In genomic region chr4:1201851-1202525, GRCh38 we compare ENCODE assay signal across 8 cellular contexts. TPM values are rescaled to one million over a fixed set of nuclear protein-coding genes. Genes with fewer than 3 reads are reported as not detected.
DNase-seq lines count a peak whose midpoint lies in the region; ATAC-seq lines count a peak whose summit lies in the region.

No MANE protein-coding gene starts in this region.

- peak overlapping the region; percentile 79 for H3K27ac ChIP-seq in Karpas-422 (ENCODE audit: low read length)

- no peaks in the 10 kb centered on the region for H3K79me2 ChIP-seq in Karpas-422 (ENCODE audit: low read length)

- ATAC-seq in GM19023 (IDR thresholded peaks at IDR 0.05; ENCODE audit: unreplicated experiment): peak; percentile 26

- H3K9me3 ChIP-seq in Karpas-422 (ENCODE audit: low read length): no peaks in the 10 kb centered on the region

- no peaks in the 10 kb centered on the region for H3K27me3 ChIP-seq in Karpas-422 (ENCODE audit: low read length)

- peaks cover 11% of the 10 kb centered on the region; the same call in 1 of the 2 replicates for H3K36me3 ChIP-seq in Karpas-422 (ENCODE audit: insufficient read depth, low read length)

- DNase-seq in Karpas-422 (no peak), activated T-cell treated with anti-CD3 and anti-CD28 coated beads for 4 hours (peak; percentile 49), cardiac septum (ENCODE audit: low spot score) (peak; percentile 78), NCI-H2227 treated with DMSO at 0.1 percent for 48 hours (lab: John Stamatoyannopoulos, UW) (no peak), NCI-H1048 (lab: John Stamatoyannopoulos, UW) (no peak), NCI-H446 treated with DMSO at 0.1 percent for 48 hours (lab: John Stamatoyannopoulos, UW) (no peak)
- DNase-seq in stimulated activated CD4-positive, alpha-beta T cell treated with anti-CD3 and anti-CD28 coated beads, Interleukin-15, amount 100 ng/mL, for 24 hours: peak; percentile 83

- peaks cover 10% of the 10 kb centered on the region; the same call in 1 of the 2 replicates for H4K20me1 ChIP-seq in Karpas-422 (ENCODE audit: insufficient read depth, low read depth, low read length)

- no peak overlapping the region for H3K4me2 ChIP-seq in Karpas-422 (ENCODE audit: low read depth, low read length, poor library complexity, severe bottlenecking)

- peak overlapping the region; percentile 23; the same call in 1 of the 2 replicates for H3K9ac ChIP-seq in Karpas-422 (ENCODE audit: low read length)

- H3K9me2 ChIP-seq in Karpas-422 (replicated peaks; ENCODE audit: insufficient read depth, low read length): no peaks in the 10 kb centered on the region

- intact Hi-C loops in cardiac septum (cut with DNase I): no loop called here

- peaks cover 42% of the 10 kb centered on the region for H3K4me1 ChIP-seq in Karpas-422 (ENCODE audit: low read length)

- no peak overlapping the region for H2AFZ ChIP-seq in Karpas-422 (ENCODE audit: low read length)

- no peak overlapping the region for H3K4me3 ChIP-seq in Karpas-422 (ENCODE audit: low read length)

RNA-seq across cellular contexts. Expression of gene SPON2, which starts 29.6 kb away (rescaled TPM):
- total RNA-seq in Karpas-422 (2014; rRNA removed; shearing (Covaris generic); ENCODE audit: low replicate concordance): 7.4 and 8.9 TPM in 2 replicates
- 19.8 TPM for total RNA-seq in cardiac septum

RNA-seq across cellular contexts. Expression of gene CTBP1, which starts 46.9 kb away (rescaled TPM):
- total RNA-seq in Karpas-422 (2014; rRNA removed; shearing (Covaris generic); ENCODE audit: low replicate concordance): 86.9 and 184 TPM in 2 replicates
- total RNA-seq in cardiac septum: 129 TPM

Comparison
In these comparisons a context has a peak if more than half of its experiments do, and no peak if none do; other contexts are left out.
1. DNase-seq: peak in activated T-cell treated with anti-CD3 and anti-CD28 coated beads for 4 hours (single experiment), cardiac septum (single experiment) and stimulated activated CD4-positive, alpha-beta T cell treated with anti-CD3 and anti-CD28 coated beads, Interleukin-15, amount 100 ng/mL, for 24 hours (single experiment); none in Karpas-422 (single experiment), NCI-H2227 treated with DMSO at 0.1 percent for 48 hours (single experiment), NCI-H1048 (single experiment) and NCI-H446 treated with DMSO at 0.1 percent for 48 hours (single experiment).